1 cellular context compared by ENCODE assay signal in the genomic region with DNA sequence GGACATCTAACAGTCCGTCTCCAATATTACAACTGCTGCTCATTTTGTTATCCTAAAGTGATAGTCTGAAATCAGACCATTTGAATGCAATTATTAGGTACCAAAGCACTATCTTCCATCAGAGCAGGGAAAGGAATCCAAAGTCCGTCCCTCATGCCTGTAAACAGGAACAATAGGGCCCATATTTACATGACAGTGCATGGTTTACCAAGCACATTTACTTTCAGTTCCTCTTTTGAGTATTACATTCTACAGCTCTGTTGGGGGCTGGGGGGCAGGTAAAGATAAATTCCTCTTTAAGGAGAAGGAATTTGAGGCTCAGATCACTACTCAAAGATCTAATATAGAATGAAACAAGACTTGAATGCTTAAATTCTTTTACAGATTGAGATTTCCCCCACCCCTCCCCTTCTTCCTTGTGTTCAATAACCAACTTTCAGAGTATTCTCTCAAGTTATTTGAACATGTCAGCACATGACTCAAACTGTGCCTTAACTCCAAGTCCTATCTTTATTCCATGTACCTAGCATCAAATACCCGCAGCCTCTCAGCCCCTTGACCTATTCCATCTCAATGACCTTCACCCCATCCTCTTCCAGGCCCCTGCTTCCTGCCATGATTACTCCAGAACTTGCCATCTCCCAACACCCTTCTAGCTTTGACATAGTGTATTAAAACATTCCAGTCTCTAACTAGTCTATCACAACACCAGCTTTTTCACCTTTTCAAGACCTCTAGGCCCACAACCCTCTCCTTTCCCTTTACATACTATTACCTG.
TF ChIP-seq lines count a peak whose summit lies in the region.

No MANE protein-coding gene starts in this region.

TF ChIP-seq in GM12878, 131 proteins besides CTCF, POLR2A, EP300 and RAD21 (continued from another document):
- no peak for TF ChIP-seq USF2 (IDR thresholded peaks at IDR 0.05; ENCODE audit: borderline replicate concordance, low read depth, low read length)
- no peak for TF ChIP-seq PBX3 (IDR thresholded peaks at IDR 0.05; ENCODE audit: insufficient replicate concordance, low read depth, low read length)
- TF ChIP-seq, protein P1, sequence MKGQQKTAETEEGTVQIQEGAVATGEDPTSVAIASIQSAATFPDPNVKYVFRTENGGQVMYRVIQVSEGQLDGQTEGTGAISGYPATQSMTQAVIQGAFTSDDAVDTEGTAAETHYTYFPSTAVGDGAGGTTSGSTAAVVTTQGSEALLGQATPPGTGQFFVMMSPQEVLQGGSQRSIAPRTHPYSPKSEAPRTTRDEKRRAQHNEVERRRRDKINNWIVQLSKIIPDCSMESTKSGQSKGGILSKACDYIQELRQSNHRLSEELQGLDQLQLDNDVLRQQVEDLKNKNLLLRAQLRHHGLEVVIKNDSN (IDR thresholded peaks at IDR 0.05; ENCODE audit: borderline replicate concordance, extremely low read length, insufficient read depth, low read depth, low read length): no peak
- peak; percentile 92 for TF ChIP-seq SPI1 (IDR thresholded peaks at IDR 0.05; ENCODE audit: borderline replicate concordance, insufficient read depth, low read depth, low read length)
- 0 out of 4 replicates have a peak, but pooled peaks of 1 of the 2 experiments have one; percentile 7 for TF ChIP-seq BHLHE40 (IDR thresholded peaks at IDR 0.05; ENCODE audit: borderline replicate concordance in 1 of 2, low read depth in 2 of 2, low read length in 1 of 2)
- TF ChIP-seq IRF4 (IDR thresholded peaks at IDR 0.05; ENCODE audit: low read depth, low read length): peak; percentile 64; the same call in 1 of the 2 replicates
- TF ChIP-seq ASH2L (IDR thresholded peaks at IDR 0.05; ENCODE audit: borderline replicate concordance, low read depth): no peak
- TF ChIP-seq TBL1XR1 (IDR thresholded peaks at IDR 0.05; ENCODE audit: low read depth, low read length): no peak
- TF ChIP-seq ZZZ3 (IDR thresholded peaks at IDR 0.05; ENCODE audit: control insufficient read depth, insufficient read length, low read depth): no peak
- peak; percentile 53 for TF ChIP-seq IKZF1 (conservative IDR thresholded peaks at IDR 0.05)
- no peak for TF ChIP-seq ESRRA (IDR thresholded peaks at IDR 0.05; ENCODE audit: low read length)
- TF ChIP-seq RB1 (IDR thresholded peaks at IDR 0.05; ENCODE audit: borderline replicate concordance): no peak
- no peak for TF ChIP-seq POLR2AphosphoS2 (IDR thresholded peaks at IDR 0.05; ENCODE audit: low read depth, low read length)
